In the genomic region with DNA sequence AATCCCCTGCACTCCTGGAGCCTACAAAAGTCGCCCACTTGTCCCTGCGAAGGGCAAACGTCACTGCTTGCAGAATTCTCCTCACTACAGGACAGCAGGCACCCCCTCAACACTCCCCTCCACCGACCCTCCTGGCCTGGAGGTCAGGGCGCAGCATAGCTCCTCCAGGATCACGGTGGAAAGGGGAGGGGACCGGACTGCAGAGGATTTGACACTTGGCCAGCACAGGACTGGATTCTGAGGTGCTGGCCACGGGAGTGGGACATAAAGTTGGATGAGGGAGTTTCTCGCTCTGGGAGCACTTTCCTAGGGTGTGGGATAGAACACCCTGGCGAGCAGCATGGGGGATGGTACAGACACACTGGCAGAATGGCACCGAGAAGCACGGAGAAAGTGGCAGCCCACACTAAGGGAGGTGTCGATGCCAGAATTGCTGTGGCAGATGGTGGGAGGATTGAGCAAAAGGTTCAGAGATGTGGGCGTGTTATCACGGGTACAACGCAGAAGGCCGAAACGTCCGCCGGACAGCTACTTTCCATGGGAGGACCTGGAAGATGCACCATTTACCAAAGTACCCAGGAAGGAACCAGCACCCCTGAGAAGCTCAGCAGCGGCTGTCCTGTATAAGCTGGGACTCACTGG, we compare ENCODE assay signal across 18 cellular contexts. TPM values are rescaled to one million over a fixed set of nuclear protein-coding genes. Genes with fewer than 3 reads are reported as not detected.
"Had no signal": no experiment of that assay in that cellular context is flagged by ENCODE, and none has a peak within 500 bp of the region (broad histone marks: within the 10 kb centered on the region; RNA-seq: fewer than 3 reads in every experiment).

No MANE protein-coding gene starts in this region.

- H3K4me1 ChIP-seq: body of pancreas, esophagus muscularis mucosa, prostate gland had no signal

- H3K36me3 ChIP-seq: esophagus muscularis mucosa, prostate gland had no signal

- H3K4me3 ChIP-seq: body of pancreas, esophagus muscularis mucosa, prostate gland had no signal

- H3K9me3 ChIP-seq: body of pancreas, esophagus muscularis mucosa, prostate gland had no signal

- ATAC-seq: activated T-helper 17 cell treated with anti-CD3 and anti-CD28 coated beads, Interleukin-2, amount 50 U/mL, for 72 hours; body of pancreas; naive thymus-derived CD4-positive, alpha-beta T cell; stimulated activated effector memory CD8-positive, alpha-beta T cell treated with anti-CD3 and anti-CD28 coated beads, Interleukin-12 subunit alpha, Interleukin-12 subunit beta, amount 100 ng/mL, for 72 hours; T-helper 17 cell had no signal

- H3K27ac ChIP-seq: body of pancreas, esophagus muscularis mucosa, prostate gland had no signal

- H3K27me3 ChIP-seq: body of pancreas, esophagus muscularis mucosa had no signal

- DNase-seq: activated B cell treated with CpG ODN at 0.5 μM for 24 hours; activated CD4-positive, alpha-beta T cell treated with anti-CD3 and anti-CD28 coated beads, Interleukin-2, amount 50 U/mL, for 1 hour; amniotic stem cell; cortex of kidney; effector CD4-positive, alpha-beta T cell; naive thymus-derived CD4-positive, alpha-beta T cell; stimulated activated CD4-positive, alpha-beta T cell treated with anti-CD3 and anti-CD28 coated beads, Interleukin-12 subunit alpha, Interleukin-12 subunit beta, amount 100 ng/mL, for 4 hours; stimulated activated CD4-positive, alpha-beta T cell treated with anti-CD3 and anti-CD28 coated beads, Interleukin-2, amount 100 ng/mL, for 24 hours had no signal

RNA-seq across cellular contexts. Expression of gene DIO3, which starts 51.4 kb away (rescaled TPM):
- total RNA-seq: activated B cell treated with CpG ODN at 0.5 μM for 24 hours; activated CD8-positive, alpha-beta memory T cell treated with anti-CD3 and anti-CD28 coated beads for 36 hours; activated T-helper 17 cell treated with anti-CD3 and anti-CD28 coated beads, Interleukin-2, amount 50 U/mL, for 72 hours; glomerular endothelial cell; lung microvascular endothelial cell; mononuclear cell; naive thymus-derived CD4-positive, alpha-beta T cell; T-helper 17 cell had no signal
- polyA plus RNA-seq: naive thymus-derived CD4-positive, alpha-beta T cell had no signal
